ENCODE assay signal across 28 cellular contexts in the genomic region with DNA sequence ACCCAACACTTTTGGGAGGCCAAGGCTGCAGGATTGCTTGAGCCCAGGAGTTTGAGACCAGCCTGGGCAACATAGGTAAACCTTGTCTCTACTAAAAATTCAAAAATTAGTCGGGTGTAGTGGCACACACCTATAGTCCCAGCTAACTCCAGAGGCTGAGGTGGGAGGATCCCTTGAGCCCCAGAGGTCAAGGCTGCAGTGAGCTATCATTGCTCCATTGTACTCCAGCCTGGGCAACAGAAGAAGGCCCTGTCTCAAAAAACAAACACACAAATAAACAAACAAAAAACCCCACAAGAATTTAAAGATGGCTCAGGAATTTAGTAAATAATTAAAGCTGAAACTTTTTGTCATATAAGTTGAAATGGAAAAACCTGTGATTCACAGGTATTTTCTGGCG.
"Had no signal": no experiment of that assay in that cellular context is flagged by ENCODE, and none has a peak within 500 bp of the region (broad histone marks: within the 10 kb centered on the region; RNA-seq: fewer than 3 reads in every experiment).

No MANE protein-coding gene starts in this region.

- DNase-seq: colonic mucosa; cortex of kidney; dermis blood vessel endothelial cell; effector CD4-positive, alpha-beta T cell; effector CD8-positive, alpha-beta T cell; effector memory CD4-positive, alpha-beta T cell; effector memory CD8-positive, alpha-beta T cell; endodermal cell; erythroblast; esophagus squamous epithelium; foreskin fibroblast; foreskin keratinocyte; foreskin melanocyte; gastrocnemius medialis; glutamatergic neuron; heart left ventricle; heart right ventricle had no signal

- ATAC-seq: effector memory CD8-positive, alpha-beta T cell; esophagus mucosa; foreskin keratinocyte; gastrocnemius medialis; gastroesophageal sphincter; heart left ventricle; heart right ventricle had no signal

- H3K4me1 ChIP-seq: colonic mucosa had no signal

- H3K27ac ChIP-seq: colonic mucosa, coronary artery, dorsolateral prefrontal cortex, epithelial cell of prostate, esophagus muscularis mucosa, esophagus squamous epithelium, foreskin keratinocyte, gastrocnemius medialis, gastroesophageal sphincter, heart left ventricle, heart right ventricle had no signal

- H3K9me3 ChIP-seq: colonic mucosa, esophagus muscularis mucosa, esophagus squamous epithelium, gastrocnemius medialis, gastroesophageal sphincter, heart left ventricle, heart right ventricle had no signal

- H3K9me3 Mint-ChIP-seq: dendritic cell treated with granulocyte-macrophage colony-stimulating factor and Interleukin-4, amounts not matched to agents 40 ng/mL and 50 ng/mL, for 4 days; effector memory CD8-positive, alpha-beta T cell had no signal

- H3K27me3 ChIP-seq: colonic mucosa, dorsolateral prefrontal cortex, esophagus squamous epithelium, foreskin keratinocyte, gastrocnemius medialis, gastroesophageal sphincter, heart left ventricle, heart right ventricle had no signal

- H3K4me3 Mint-ChIP-seq: dendritic cell treated with granulocyte-macrophage colony-stimulating factor and Interleukin-4, amounts not matched to agents 40 ng/mL and 50 ng/mL, for 4 days; effector memory CD8-positive, alpha-beta T cell; endodermal cell had no signal

- H3K36me3 ChIP-seq: colonic mucosa, esophagus muscularis mucosa, esophagus squamous epithelium, gastrocnemius medialis, gastroesophageal sphincter, heart left ventricle, heart right ventricle had no signal

- FAIRE-seq: colon, endometrium, endothelial cell of umbilical vein, frontal cortex had no signal

- H3K4me3 ChIP-seq: colonic mucosa, coronary artery, dorsolateral prefrontal cortex, esophagus muscularis mucosa, esophagus squamous epithelium, gastrocnemius medialis, gastroesophageal sphincter, heart left ventricle, heart right ventricle had no signal

- H3K27ac Mint-ChIP-seq: dendritic cell treated with granulocyte-macrophage colony-stimulating factor and Interleukin-4, amounts not matched to agents 40 ng/mL and 50 ng/mL, for 4 days; effector memory CD8-positive, alpha-beta T cell; endodermal cell had no signal

- H3K27me3 Mint-ChIP-seq: dendritic cell treated with granulocyte-macrophage colony-stimulating factor and Interleukin-4, amounts not matched to agents 40 ng/mL and 50 ng/mL, for 4 days; effector memory CD8-positive, alpha-beta T cell had no signal
